In genomic region chr4:53376900-53377299, GRCh38 we compare ENCODE assay signal across 8 cellular contexts. TPM values are rescaled to one million over a fixed set of nuclear protein-coding genes. Genes with fewer than 3 reads are reported as not detected.
DNase-seq lines count a peak whose midpoint lies in the region; ATAC-seq and TF ChIP-seq lines count a peak whose summit lies in the region.

No MANE protein-coding gene starts in this region.

- H3K79me2 ChIP-seq in MM.1S (ENCODE audit: low read length), result peaks cover 42% of the 10 kb centered on the region

- intact Hi-C loops in CD8-positive, alpha-beta T cell (cut with DNase I, micrococcal nuclease), result loop anchor here (1.0 to 5.0 kb wide), 6 partner anchors 11 to 1535 kb away; partner anchors contain the start of genes SCFD2 (in 2 of the 2), DCUN1D4 (in 1 of the 2) and SGCB (in 1 of the 2)
- intact Hi-C loops in colonic mucosa (cut with DNase I), result no loop called here

- peak overlapping the region; percentile 99 for H3K27ac Mint-ChIP-seq in CD8-positive, alpha-beta T cell
- no peak overlapping the region for H3K27ac Mint-ChIP-seq in nephron progenitor cell

- H3K9me3 ChIP-seq in CD8-positive, alpha-beta T cell (ENCODE audit: low read length), result no peaks in the 10 kb centered on the region
- H3K9me3 ChIP-seq in MM.1S (replicated peaks; ENCODE audit: insufficient read depth, low read length) (no peaks in the 10 kb centered on the region), colonic mucosa (no peaks in the 10 kb centered on the region)

- peak overlapping the region; percentile 90 for H3K27ac ChIP-seq in CD8-positive, alpha-beta T cell (ENCODE audit: low read depth, low read length)
- H3K27ac ChIP-seq in MM.1S (ENCODE audit: low read length) (no peak overlapping the region), colonic mucosa (peak overlapping the region; percentile 86)

- CTCF ChIA-PET in CD8-positive, alpha-beta T cell (lab: Charles Lee), result no interaction called here

- H3K27me3 Mint-ChIP-seq in CD8-positive, alpha-beta T cell (ENCODE audit: low read depth), result peaks cover 6% of the 10 kb centered on the region
- peaks cover 36% of the 10 kb centered on the region for H3K27me3 Mint-ChIP-seq in nephron progenitor cell (ENCODE audit: low read depth, poor library complexity)

- H2AFZ ChIP-seq in MM.1S (ENCODE audit: low read length), result peak overlapping the region; percentile 81

- POLR2A ChIA-PET in CD8-positive, alpha-beta T cell (lab: Charles Lee), result interaction anchor here (1.5 kb wide), 1 partner anchor 11 kb away, joined by 5 read pairs; the partner anchor contains the start of gene SCFD2

- H4K20me1 ChIP-seq in MM.1S (ENCODE audit: insufficient read depth, low read length), result 0 out of 2 replicates have a peak, but pooled peaks cover 4% of the 10 kb centered on the region

- H3K36me3 ChIP-seq in CD8-positive, alpha-beta T cell (ENCODE audit: insufficient read depth, low read length), result no peaks in the 10 kb centered on the region
- H3K36me3 ChIP-seq in MM.1S (replicated peaks; ENCODE audit: insufficient read depth, low read length), result no peaks in the 10 kb centered on the region; the same call in 1 of the 2 replicates
- H3K36me3 ChIP-seq in colonic mucosa, result no peaks in the 10 kb centered on the region

- H3K4me1 ChIP-seq in CD8-positive, alpha-beta T cell (ENCODE audit: insufficient read depth, low read length), result peaks cover 26% of the 10 kb centered on the region
- H3K4me1 ChIP-seq in MM.1S (ENCODE audit: low read length), result peaks cover 5% of the 10 kb centered on the region; the same call in 1 of the 2 replicates
- peaks cover 9% of the 10 kb centered on the region for H3K4me1 ChIP-seq in colonic mucosa

- H3K9me3 Mint-ChIP-seq in CD8-positive, alpha-beta T cell, result no peaks in the 10 kb centered on the region
- H3K9me3 Mint-ChIP-seq in nephron progenitor cell, result no peaks in the 10 kb centered on the region

- H3K9ac ChIP-seq in MM.1S (ENCODE audit: low read length) (peak overlapping the region; percentile 10; the same call in 1 of the 2 replicates), colonic mucosa (ENCODE audit: low read depth in 2 of 2, low read length in 2 of 2) (peak overlapping the region in 1 of 2 donors; percentile 18)

- no peaks in the 10 kb centered on the region for H3F3A ChIP-seq in MM.1S (ENCODE audit: insufficient read depth, low read length)

- peak overlapping the region; percentile 96 for H3K4me3 ChIP-seq in CD8-positive, alpha-beta T cell (ENCODE audit: low read depth, low read length)
- H3K4me3 ChIP-seq in MM.1S (ENCODE audit: low read length), result peak overlapping the region; percentile 85
- peak overlapping the region; percentile 86 for H3K4me3 ChIP-seq in colonic mucosa

- no peaks in the 10 kb centered on the region for H3K9me2 ChIP-seq in MM.1S (replicated peaks; ENCODE audit: insufficient read depth, low read length)

- no peak for DNase-seq in CD8-positive, alpha-beta T cell
- no peak for DNase-seq in MM.1S
- no peak for DNase-seq in colonic mucosa
- no peak for DNase-seq in nephron progenitor cell
- DNase-seq in stimulated activated CD4-positive, alpha-beta T cell treated with anti-CD3 and anti-CD28 coated beads, Interleukin-12 subunit alpha, Interleukin-12 subunit beta, amount 100 ng/mL, for 4 hours, result no peak
- no peak for DNase-seq in iPS-NIHi7 (ENCODE audit: extremely low spot score)
- no peak for DNase-seq in kidney tubule cell (ENCODE audit: low spot score)
- DNase-seq in NCI-H1105 treated with DMSO at 0.1 percent for 48 hours (lab: John Stamatoyannopoulos, UW), result no peak

- ATAC-seq in CD8-positive, alpha-beta T cell, result no peak

- peaks cover 14% of the 10 kb centered on the region for H3K36me3 Mint-ChIP-seq in CD8-positive, alpha-beta T cell
- H3K36me3 Mint-ChIP-seq in nephron progenitor cell (ENCODE audit: low read depth), result peaks cover 10% of the 10 kb centered on the region

- TF ChIP-seq CTCF in CD8-positive, alpha-beta T cell (IDR thresholded peaks at IDR 0.05), result no peak
- TF ChIP-seq CTCF in MM.1S (IDR thresholded peaks at IDR 0.05; ENCODE audit: low read length), result no peak
- no peak for TF ChIP-seq CTCF in colonic mucosa (IDR thresholded peaks at IDR 0.05)
- no peak for TF ChIP-seq CTCF in nephron progenitor cell (IDR thresholded peaks at IDR 0.05)

- H3K27me3 ChIP-seq in CD8-positive, alpha-beta T cell (ENCODE audit: insufficient read depth, low read length), result no peaks in the 10 kb centered on the region
- H3K27me3 ChIP-seq in MM.1S (replicated peaks; ENCODE audit: insufficient read depth, low read length), result no peaks in the 10 kb centered on the region
- no peaks in the 10 kb centered on the region for H3K27me3 ChIP-seq in colonic mucosa

- peaks cover 35% of the 10 kb centered on the region for H3K4me1 Mint-ChIP-seq in CD8-positive, alpha-beta T cell (ENCODE audit: low read depth)
- peaks cover 30% of the 10 kb centered on the region for H3K4me1 Mint-ChIP-seq in nephron progenitor cell

- H3K4me2 ChIP-seq in MM.1S (ENCODE audit: low read depth, low read length), result peak overlapping the region; percentile 72; the same call in 1 of the 2 replicates

- peak overlapping the region; percentile 100 for H3K4me3 Mint-ChIP-seq in CD8-positive, alpha-beta T cell
- H3K4me3 Mint-ChIP-seq in nephron progenitor cell, result peak overlapping the region; percentile 97

RNA-seq across cellular contexts. Expression of gene FIP1L1, which starts 0.5 kb away (rescaled TPM):
- 10 to 100 TPM; 56.9 to 59.9 TPM for total RNA-seq in CD8-positive, alpha-beta T cell
- total RNA-seq in colonic mucosa, result 10 to 100 TPM; 38.8 to 46.6 TPM

RNA-seq across cellular contexts. Expression of gene SCFD2, which starts 11.0 kb away (rescaled TPM):
- 10 to 100 TPM; 11.0 to 13.7 TPM for total RNA-seq in CD8-positive, alpha-beta T cell
- 10 to 100 TPM; 11.5 to 29.4 TPM for total RNA-seq in colonic mucosa
